ENCODE assay signal across 13 cellular contexts in genomic region chr5:109399092-109399759, GRCh38. TPM values are rescaled to one million over a fixed set of nuclear protein-coding genes. Genes with fewer than 3 reads are reported as not detected.
A peak's percentile ranks its signal among the peaks of the same experiment; 100 is the strongest.
DNase-seq lines count a peak whose midpoint lies in the region; ATAC-seq and TF ChIP-seq lines count a peak whose summit lies in the region.
"Had no signal": no experiment of that assay in that cellular context is flagged by ENCODE, and none has a peak within 500 bp of the region (broad histone marks: within the 10 kb centered on the region; RNA-seq: fewer than 3 reads in every experiment).

No MANE protein-coding gene starts in this region.

- H3K27me3 ChIP-seq in heart left ventricle: no peaks in the 10 kb centered on the region
- H3K27me3 ChIP-seq in Karpas-422 (ENCODE audit: low read length): no peaks in the 10 kb centered on the region
- H3K27me3 ChIP-seq: transverse colon had no signal

- no peaks in the 10 kb centered on the region for H3K9me2 ChIP-seq in Karpas-422 (replicated peaks; ENCODE audit: insufficient read depth, low read length)

- H4K20me1 ChIP-seq in Karpas-422 (ENCODE audit: insufficient read depth, low read depth, low read length): no peaks in the 10 kb centered on the region

- ATAC-seq in activated CD4-positive, alpha-beta T cell treated with anti-CD3 and anti-CD28 coated beads for 36 hours: peak; percentile 71
- ATAC-seq in heart left ventricle: peak; percentile 91 to 96 (median 94)

- CTCF ChIA-PET in activated CD4-positive, alpha-beta T cell treated with anti-CD3 and anti-CD28 coated beads for 36 hours (lab: Charles Lee): interaction anchor here (0.7 kb wide), 1 partner anchor 34 kb away, joined by 3 read pairs; no protein-coding TSS in a partner anchor
- CTCF ChIA-PET in activated CD4-positive, alpha-beta T cell treated with anti-CD3 and anti-CD28 coated beads, Interleukin-2, amount 10 ng/mL, durations not matched to agents 7 days and 5 days (lab: Charles Lee): interaction anchor here (0.6 kb wide), 1 partner anchor 826 kb away, joined by 3 read pairs; no protein-coding TSS in a partner anchor

- DNase-seq in activated CD4-positive, alpha-beta T cell treated with anti-CD3 and anti-CD28 coated beads for 36 hours: no peak
- no peak for DNase-seq in activated CD4-positive, alpha-beta T cell treated with anti-CD3 and anti-CD28 coated beads, Interleukin-2, amount 10 ng/mL, durations not matched to agents 7 days and 5 days
- DNase-seq in activated naive CD8-positive, alpha-beta T cell treated with anti-CD3 and anti-CD28 coated beads for 36 hours: no peak
- no peak for DNase-seq in heart left ventricle
- no peak for DNase-seq in progenitor cell of endocrine pancreas (ENCODE audit: low spot score, unreplicated experiment)
- DNase-seq in Karpas-422: no peak
- DNase-seq in stimulated activated CD4-positive, alpha-beta T cell treated with anti-CD3 and anti-CD28 coated beads, Interleukin-2, amount 100 ng/mL, for 24 hours: no peak
- no peak for DNase-seq in DMS 273 treated with DMSO at 0.1 percent for 48 hours (lab: John Stamatoyannopoulos, UW)
- DNase-seq: activated CD4-positive, CD25-positive, alpha-beta regulatory T cell treated with anti-CD3 and anti-CD28 coated beads, Interleukin-2, amount 50 U/mL, for 72 hours; mammary epithelial cell; MV-4-11; NCI-H82; transverse colon had no signal

- no peak for TF ChIP-seq POLR2A in heart left ventricle (IDR thresholded peaks at IDR 0.05)

- 51 to 63% (median 56%) methylated on average over 6 of the region's 6 CpGs for WGBS in heart left ventricle, 4 donors

- H3K36me3 ChIP-seq in heart left ventricle (peaks cover 0 to 10% (median 0%) of the 10 kb centered on the region in 9 donors), Karpas-422 (ENCODE audit: insufficient read depth, low read length) (no peaks in the 10 kb centered on the region)
- H3K36me3 ChIP-seq: transverse colon had no signal

- POLR2A ChIA-PET in activated CD4-positive, alpha-beta T cell treated with anti-CD3 and anti-CD28 coated beads for 36 hours (lab: Charles Lee): interaction anchor here (1.1 kb wide), 1 partner anchor 14 kb away, joined by 4 read pairs; no protein-coding TSS in a partner anchor
- POLR2A ChIA-PET in activated CD4-positive, alpha-beta T cell treated with anti-CD3 and anti-CD28 coated beads, Interleukin-2, amount 10 ng/mL, durations not matched to agents 7 days and 5 days (lab: Charles Lee): no interaction called here

- H3K36me3 Mint-ChIP-seq in activated CD4-positive, alpha-beta T cell treated with anti-CD3 and anti-CD28 coated beads for 36 hours (ENCODE audit: low read depth): peaks cover 34% of the 10 kb centered on the region
- H3K36me3 Mint-ChIP-seq in activated CD4-positive, alpha-beta T cell treated with anti-CD3 and anti-CD28 coated beads, Interleukin-2, amount 10 ng/mL, durations not matched to agents 7 days and 5 days (ENCODE audit: low read depth): peaks cover 37% of the 10 kb centered on the region
- H3K36me3 Mint-ChIP-seq in activated naive CD8-positive, alpha-beta T cell treated with anti-CD3 and anti-CD28 coated beads for 36 hours: peaks cover 53% of the 10 kb centered on the region
- peaks cover 11% of the 10 kb centered on the region for H3K36me3 Mint-ChIP-seq in progenitor cell of endocrine pancreas (ENCODE audit: insufficient read depth)

- TF ChIP-seq CTCF in heart left ventricle (IDR thresholded peaks at IDR 0.05): no peak
- no peak for TF ChIP-seq CTCF in progenitor cell of endocrine pancreas (IDR thresholded peaks at IDR 0.05; ENCODE audit: unreplicated experiment)

- H3K4me1 ChIP-seq in heart left ventricle (peaks cover 0 to 74% (median 36%) of the 10 kb centered on the region in 12 donors), Karpas-422 (ENCODE audit: low read length) (no peaks in the 10 kb centered on the region)

- H3K4me3 ChIP-seq in heart left ventricle (no peak overlapping the region), Karpas-422 (ENCODE audit: low read length) (no peak overlapping the region)
- H3K4me3 ChIP-seq: transverse colon had no signal

- H3K27ac ChIP-seq in heart left ventricle (peak overlapping the region in 3 of 12 donors; percentile 41 to 60 (median 46)), Karpas-422 (ENCODE audit: low read length) (no peak overlapping the region)
- H3K27ac ChIP-seq: transverse colon had no signal

- peaks cover 99% of the 10 kb centered on the region for H3K79me2 ChIP-seq in Karpas-422 (ENCODE audit: low read length)

- H3K4me3 Mint-ChIP-seq in activated CD4-positive, alpha-beta T cell treated with anti-CD3 and anti-CD28 coated beads for 36 hours: no peak overlapping the region
- no peak overlapping the region for H3K4me3 Mint-ChIP-seq in activated CD4-positive, alpha-beta T cell treated with anti-CD3 and anti-CD28 coated beads, Interleukin-2, amount 10 ng/mL, durations not matched to agents 7 days and 5 days
- H3K4me3 Mint-ChIP-seq in activated naive CD8-positive, alpha-beta T cell treated with anti-CD3 and anti-CD28 coated beads for 36 hours: no peak overlapping the region
- H3K4me3 Mint-ChIP-seq in progenitor cell of endocrine pancreas (ENCODE audit: low read depth): no peak overlapping the region

- intact Hi-C loops in activated CD4-positive, alpha-beta T cell treated with anti-CD3 and anti-CD28 coated beads for 36 hours (cut with DNase I, micrococcal nuclease): no loop called here
- intact Hi-C loops in heart left ventricle (cut with DNase I): no loop called here

- no peak overlapping the region for H2AFZ ChIP-seq in Karpas-422 (ENCODE audit: low read length)

- H3K4me2 ChIP-seq in Karpas-422 (ENCODE audit: low read depth, low read length, poor library complexity, severe bottlenecking): no peak overlapping the region

- no peaks in the 10 kb centered on the region for H3K9me3 Mint-ChIP-seq in activated CD4-positive, alpha-beta T cell treated with anti-CD3 and anti-CD28 coated beads for 36 hours (ENCODE audit: low read depth)
- no peaks in the 10 kb centered on the region for H3K9me3 Mint-ChIP-seq in activated CD4-positive, alpha-beta T cell treated with anti-CD3 and anti-CD28 coated beads, Interleukin-2, amount 10 ng/mL, durations not matched to agents 7 days and 5 days
- peaks cover 3% of the 10 kb centered on the region for H3K9me3 Mint-ChIP-seq in activated naive CD8-positive, alpha-beta T cell treated with anti-CD3 and anti-CD28 coated beads for 36 hours
- H3K9me3 Mint-ChIP-seq in progenitor cell of endocrine pancreas (ENCODE audit: low read depth): no peaks in the 10 kb centered on the region

- peaks cover 0 to 7% (median 0%) of the 10 kb centered on the region in 12 donors for H3K9me3 ChIP-seq in heart left ventricle
- H3K9me3 ChIP-seq in Karpas-422 (ENCODE audit: low read length): no peaks in the 10 kb centered on the region
- H3K9me3 ChIP-seq: transverse colon had no signal

- H3K27me3 Mint-ChIP-seq in activated CD4-positive, alpha-beta T cell treated with anti-CD3 and anti-CD28 coated beads for 36 hours: no peaks in the 10 kb centered on the region
- H3K27me3 Mint-ChIP-seq in activated CD4-positive, alpha-beta T cell treated with anti-CD3 and anti-CD28 coated beads, Interleukin-2, amount 10 ng/mL, durations not matched to agents 7 days and 5 days: no peaks in the 10 kb centered on the region
- H3K27me3 Mint-ChIP-seq in activated naive CD8-positive, alpha-beta T cell treated with anti-CD3 and anti-CD28 coated beads for 36 hours: no peaks in the 10 kb centered on the region
- H3K27me3 Mint-ChIP-seq in progenitor cell of endocrine pancreas: no peaks in the 10 kb centered on the region

- no peak overlapping the region for H3K9ac ChIP-seq in Karpas-422 (ENCODE audit: low read length)

- H3K27ac Mint-ChIP-seq in activated CD4-positive, alpha-beta T cell treated with anti-CD3 and anti-CD28 coated beads for 36 hours: no peak overlapping the region
- no peak overlapping the region for H3K27ac Mint-ChIP-seq in activated CD4-positive, alpha-beta T cell treated with anti-CD3 and anti-CD28 coated beads, Interleukin-2, amount 10 ng/mL, durations not matched to agents 7 days and 5 days
- peak overlapping the region; percentile 14 for H3K27ac Mint-ChIP-seq in activated naive CD8-positive, alpha-beta T cell treated with anti-CD3 and anti-CD28 coated beads for 36 hours
- H3K27ac Mint-ChIP-seq in progenitor cell of endocrine pancreas: peak overlapping the region; percentile 53

- peaks cover 75% of the 10 kb centered on the region for H3K4me1 Mint-ChIP-seq in activated CD4-positive, alpha-beta T cell treated with anti-CD3 and anti-CD28 coated beads for 36 hours
- peaks cover 46% of the 10 kb centered on the region for H3K4me1 Mint-ChIP-seq in activated CD4-positive, alpha-beta T cell treated with anti-CD3 and anti-CD28 coated beads, Interleukin-2, amount 10 ng/mL, durations not matched to agents 7 days and 5 days
- peaks cover 61% of the 10 kb centered on the region for H3K4me1 Mint-ChIP-seq in activated naive CD8-positive, alpha-beta T cell treated with anti-CD3 and anti-CD28 coated beads for 36 hours
- peaks cover 21% of the 10 kb centered on the region for H3K4me1 Mint-ChIP-seq in progenitor cell of endocrine pancreas (ENCODE audit: low read depth)

RNA-seq across cellular contexts. Expression of gene PJA2, which starts 10.5 kb away (rescaled TPM):
- total RNA-seq in activated CD4-positive, alpha-beta T cell treated with anti-CD3 and anti-CD28 coated beads for 36 hours: 10 to 100 TPM; 51.8 to 56.4 TPM
- 10 to 100 TPM; 51.7 to 58.7 TPM for total RNA-seq in activated CD4-positive, alpha-beta T cell treated with anti-CD3 and anti-CD28 coated beads, Interleukin-2, amount 10 ng/mL, durations not matched to agents 7 days and 5 days
- total RNA-seq in activated naive CD8-positive, alpha-beta T cell treated with anti-CD3 and anti-CD28 coated beads for 36 hours: 10 to 100 TPM; 55.4 to 55.6 TPM
- total RNA-seq in heart left ventricle: 100 to 1,000 TPM in 1 of 9 donors, 10 to 100 TPM in 8; 62.0 to 108 (median 87.9) TPM
- polyA plus RNA-seq in heart left ventricle: 10 to 100 TPM; 19.0 to 59.8 TPM
- 62.0 and 63.4 TPM in 2 replicates for total RNA-seq in progenitor cell of endocrine pancreas
- total RNA-seq in Karpas-422 (2014; rRNA removed; shearing (Covaris generic); ENCODE audit: low replicate concordance): 29.8 and 50.1 TPM in 2 replicates

Comparison
In these comparisons a context has a peak if more than half of its experiments do, and no peak if none do; other contexts are left out.
1. H3K27ac Mint-ChIP-seq: peak in activated naive CD8-positive, alpha-beta T cell treated with anti-CD3 and anti-CD28 coated beads for 36 hours (single experiment) and progenitor cell of endocrine pancreas (single experiment); none in activated CD4-positive, alpha-beta T cell treated with anti-CD3 and anti-CD28 coated beads for 36 hours (single experiment) and activated CD4-positive, alpha-beta T cell treated with anti-CD3 and anti-CD28 coated beads, Interleukin-2, amount 10 ng/mL, durations not matched to agents 7 days and 5 days (single experiment).